9 cellular contexts compared by ENCODE assay signal in genomic region chr15:66838671-66839239, GRCh38.
DNase-seq lines count a peak whose midpoint lies in the region; ATAC-seq, FAIRE-seq and TF ChIP-seq lines count a peak whose summit lies in the region.
"Had no signal": no experiment of that assay in that cellular context is flagged by ENCODE, and none has a peak within 500 bp of the region (broad histone marks: within the 10 kb centered on the region; RNA-seq: fewer than 3 reads in every experiment).

No MANE protein-coding gene starts in this region.

- H3K4me3 Mint-ChIP-seq in CD8-positive, alpha-beta T cell: no peak overlapping the region

- intact Hi-C loops in CD8-positive, alpha-beta T cell (cut with DNase I, micrococcal nuclease): no loop called here
- intact Hi-C loops in GM12878 (cut with micrococcal nuclease; ENCODE audit: unreplicated experiment) (no loop called here), sigmoid colon (cut with DNase I) (no loop called here)

- no peak overlapping the region for H2AFZ ChIP-seq in Karpas-422 (ENCODE audit: low read length)
- no peak overlapping the region for H2AFZ ChIP-seq in GM12878 (ENCODE audit: control insufficient read depth, low read depth, low read length)

- DNase-seq in CD8-positive, alpha-beta T cell: no peak
- DNase-seq in Karpas-422: peak; percentile 69
- no peak for DNase-seq in GM12878 (ENCODE audit: low read depth, low spot score)
- DNase-seq in lung microvascular endothelial cell (ENCODE audit: low read depth in 2 of 2): peak; percentile 58 to 72
- no peak for DNase-seq in sigmoid colon
- no peak for DNase-seq in D341Med (ENCODE audit: low spot score)
- no peak for DNase-seq in stimulated activated naive CD4-positive, alpha-beta T cell (lab: John Stamatoyannopoulos, UW)
- DNase-seq: mucosa of descending colon had no signal

- no peaks in the 10 kb centered on the region for H3K9me2 ChIP-seq in Karpas-422 (replicated peaks; ENCODE audit: insufficient read depth, low read length)

- no peak overlapping the region for H3K4me3 ChIP-seq in CD8-positive, alpha-beta T cell (ENCODE audit: low read depth, low read length)
- H3K4me3 ChIP-seq in Karpas-422 (ENCODE audit: low read length) (no peak overlapping the region), GM12878 (no peak overlapping the region), sigmoid colon (no peak overlapping the region)
- H3K4me3 ChIP-seq: mucosa of descending colon had no signal

- TF ChIP-seq RAD21 in GM12878 (IDR thresholded peaks at IDR 0.05; ENCODE audit: insufficient read depth, low read depth, low read length): no peak

- TF ChIP-seq POLR2A in GM12878 (IDR thresholded peaks at IDR 0.05; ENCODE audit: low read depth, low read length) (no peak), sigmoid colon (IDR thresholded peaks at IDR 0.05) (no peak)

- no peaks in the 10 kb centered on the region for H3K9me3 ChIP-seq in CD8-positive, alpha-beta T cell (ENCODE audit: low read length)
- H3K9me3 ChIP-seq in Karpas-422 (ENCODE audit: low read length): no peaks in the 10 kb centered on the region
- peaks cover 3% of the 10 kb centered on the region; the same call in 1 of the 3 replicates for H3K9me3 ChIP-seq in GM12878 (replicated peaks; ENCODE audit: control insufficient read depth, insufficient read depth, low read length)
- H3K9me3 ChIP-seq in sigmoid colon: no peaks in the 10 kb centered on the region
- H3K9me3 ChIP-seq: mucosa of descending colon had no signal

- H3K36me3 ChIP-seq in CD8-positive, alpha-beta T cell (ENCODE audit: insufficient read depth, low read length): no peaks in the 10 kb centered on the region
- H3K36me3 ChIP-seq in Karpas-422 (ENCODE audit: insufficient read depth, low read length) (no peaks in the 10 kb centered on the region), GM12878 (ENCODE audit: control insufficient read depth in 2 of 2, insufficient read depth in 2 of 2, low read length in 1 of 2) (no peaks in the 10 kb centered on the region), sigmoid colon (no peaks in the 10 kb centered on the region)

- H4K20me1 ChIP-seq in Karpas-422 (ENCODE audit: insufficient read depth, low read depth, low read length): no peaks in the 10 kb centered on the region
- H4K20me1 ChIP-seq in GM12878 (ENCODE audit: control insufficient read depth, insufficient read depth): no peaks in the 10 kb centered on the region; the same call in 1 of the 2 replicates

- FAIRE-seq in GM12878 (lab: Jason Lieb, UNC): peak; percentile 71

- no peaks in the 10 kb centered on the region for H3K9me3 Mint-ChIP-seq in CD8-positive, alpha-beta T cell

- CTCF ChIA-PET in CD8-positive, alpha-beta T cell (lab: Charles Lee): interaction anchor here (1.0 to 1.9 kb wide), 3 partner anchors 13 to 193 kb away, joined by 3 to 6 read pairs (median 5); no protein-coding TSS in a partner anchor
- CTCF ChIA-PET in GM12878 (lab: Yijun Ruan, JAX): interaction anchor here (0.9 to 1.6 kb wide), 4 partner anchors 13 to 220 kb away, joined by 3 to 10 read pairs (median 4); no protein-coding TSS in a partner anchor

- no peaks in the 10 kb centered on the region for H3K36me3 Mint-ChIP-seq in CD8-positive, alpha-beta T cell

- H3K4me2 ChIP-seq in Karpas-422 (ENCODE audit: low read depth, low read length, poor library complexity, severe bottlenecking) (no peak overlapping the region), GM12878 (ENCODE audit: control insufficient read depth, insufficient read depth) (no peak overlapping the region)

- in situ Hi-C loops in GM12878 (cut with MboI): no loop called here

- no peak for ATAC-seq in CD8-positive, alpha-beta T cell
- ATAC-seq in GM12878: peak; percentile 58; the same call in 2 of the 3 replicates
- no peak for ATAC-seq in HG02840 (IDR thresholded peaks at IDR 0.05; ENCODE audit: low FRiP score, unreplicated experiment)
- ATAC-seq: mucosa of descending colon had no signal

- no peak overlapping the region for H3K27ac Mint-ChIP-seq in CD8-positive, alpha-beta T cell

- H3K79me2 ChIP-seq in Karpas-422 (ENCODE audit: low read length): no peaks in the 10 kb centered on the region
- no peaks in the 10 kb centered on the region for H3K79me2 ChIP-seq in GM12878 (ENCODE audit: control insufficient read depth, insufficient read depth, low read length)

- H3K4me1 ChIP-seq in CD8-positive, alpha-beta T cell (ENCODE audit: insufficient read depth, low read length): peaks cover 8% of the 10 kb centered on the region
- peaks cover 3% of the 10 kb centered on the region for H3K4me1 ChIP-seq in Karpas-422 (ENCODE audit: low read length)
- no peaks in the 10 kb centered on the region for H3K4me1 ChIP-seq in GM12878 (ENCODE audit: control insufficient read depth, insufficient read depth, low read length)
- H3K4me1 ChIP-seq in sigmoid colon: peaks cover 0 to 14% (median 12%) of the 10 kb centered on the region in 4 donors

- POLR2A ChIA-PET in CD8-positive, alpha-beta T cell (lab: Charles Lee): no interaction called here
- POLR2A ChIA-PET in GM12878 (lab: Charles Lee): no interaction called here

- H3K4me1 Mint-ChIP-seq in CD8-positive, alpha-beta T cell (ENCODE audit: low read depth): peaks cover 8% of the 10 kb centered on the region

- SMC1A ChIA-PET in GM12878 (lab: Charles Lee; ENCODE audit: uncharacterized antibody, unreplicated experiment): interaction anchor here (1.8 kb wide), 1 partner anchor 12 kb away, joined by 4 read pairs; no protein-coding TSS in a partner anchor

- peak; percentile 35 for TF ChIP-seq CTCF in CD8-positive, alpha-beta T cell (IDR thresholded peaks at IDR 0.05)
- TF ChIP-seq CTCF in GM12878 (IDR thresholded peaks at IDR 0.05 in 2 of 3, conservative IDR thresholded peaks at IDR 0.05 in 1 of 3; ENCODE audit: control insufficient read depth in 2 of 3, extremely low read depth in 1 of 3, insufficient read depth in 1 of 3, low read depth in 3 of 3, low read length in 3 of 3) (peak in 2 of 3 experiments; percentile 51; a peak in 5 of 6 replicates), sigmoid colon (IDR thresholded peaks at IDR 0.05) (peak in 2 of 4 experiments; percentile 32 to 40)

- TF ChIP-seq EP300 in GM12878 (IDR thresholded peaks at IDR 0.05; ENCODE audit: borderline replicate concordance in 1 of 2, control insufficient read depth in 1 of 2, low read depth in 2 of 2, low read length in 2 of 2) (no peak), sigmoid colon (IDR thresholded peaks at IDR 0.05) (no peak)

- RAD21 ChIA-PET in GM12878 (lab: Charles Lee; ENCODE audit: unreplicated experiment): interaction anchor here (0.6 to 0.9 kb wide), 2 partner anchors 15 to 398 kb away, joined by 3 to 5 read pairs; no protein-coding TSS in a partner anchor

- peaks cover 17% of the 10 kb centered on the region for H3K27me3 Mint-ChIP-seq in CD8-positive, alpha-beta T cell (ENCODE audit: low read depth)

- WGBS in GM12878 (ENCODE audit: insufficient coverage, insufficient replicate concordance, low lambda C conversion rate, missing lambda C conversion rate): 27% methylated on average over 5 of the region's 5 CpGs
- 45 to 56% methylated on average over 5 of the region's 5 CpGs for WGBS in sigmoid colon, 2 donors

- no TSS peak for BruUV-seq in GM12878 (replicated peaks; lab: Mats Ljungman, UMichigan)

- no peak overlapping the region for H3K27ac ChIP-seq in CD8-positive, alpha-beta T cell (ENCODE audit: low read depth, low read length)
- H3K27ac ChIP-seq in Karpas-422 (ENCODE audit: low read length) (no peak overlapping the region), GM12878 (ENCODE audit: control insufficient read depth, insufficient read depth) (no peak overlapping the region), sigmoid colon (peak overlapping the region in 1 of 4 donors; percentile 6)

- H3K27me3 ChIP-seq in CD8-positive, alpha-beta T cell (ENCODE audit: insufficient read depth, low read length): peaks cover 15% of the 10 kb centered on the region
- H3K27me3 ChIP-seq in Karpas-422 (ENCODE audit: low read length) (no peaks in the 10 kb centered on the region; the same call in 1 of the 2 replicates), GM12878 (replicated peaks in 1 of 2; ENCODE audit: control insufficient read depth in 2 of 2, insufficient read depth in 2 of 2, low read length in 1 of 2) (peaks cover 7 to 18% of the 10 kb centered on the region in 2 experiments), sigmoid colon (no peaks in the 10 kb centered on the region)

- no peak overlapping the region for H3K9ac ChIP-seq in Karpas-422 (ENCODE audit: low read length)
- no peak overlapping the region for H3K9ac ChIP-seq in GM12878 (ENCODE audit: control insufficient read depth, insufficient read depth, low read length)

TF ChIP-seq in GM12878, 131 proteins besides CTCF, POLR2A, EP300 and RAD21:
- TF ChIP-seq ATF2 (IDR thresholded peaks at IDR 0.05; ENCODE audit: low read length) (no peak), SIX5 (IDR thresholded peaks at IDR 0.05; ENCODE audit: low read depth, low read length, severe bottlenecking) (no peak), POU2F2 (IDR thresholded peaks at IDR 0.05; ENCODE audit: borderline replicate concordance, low read depth, low read length) (no peak), MTA2 (IDR thresholded peaks at IDR 0.05; ENCODE audit: low read depth) (no peak), FOS (IDR thresholded peaks at IDR 0.05; ENCODE audit: borderline replicate concordance, extremely low read depth, insufficient read length) (no peak)

Comparison
In these comparisons a context has a peak if more than half of its experiments do, and no peak if none do; other contexts are left out.
1. DNase-seq: peak in Karpas-422 (single experiment) and lung microvascular endothelial cell (2 of 2); none in CD8-positive, alpha-beta T cell (0 of 7), GM12878 (single experiment), sigmoid colon (single experiment), D341Med (single experiment) and stimulated activated naive CD4-positive, alpha-beta T cell (0 of 6).